In the genomic region with DNA sequence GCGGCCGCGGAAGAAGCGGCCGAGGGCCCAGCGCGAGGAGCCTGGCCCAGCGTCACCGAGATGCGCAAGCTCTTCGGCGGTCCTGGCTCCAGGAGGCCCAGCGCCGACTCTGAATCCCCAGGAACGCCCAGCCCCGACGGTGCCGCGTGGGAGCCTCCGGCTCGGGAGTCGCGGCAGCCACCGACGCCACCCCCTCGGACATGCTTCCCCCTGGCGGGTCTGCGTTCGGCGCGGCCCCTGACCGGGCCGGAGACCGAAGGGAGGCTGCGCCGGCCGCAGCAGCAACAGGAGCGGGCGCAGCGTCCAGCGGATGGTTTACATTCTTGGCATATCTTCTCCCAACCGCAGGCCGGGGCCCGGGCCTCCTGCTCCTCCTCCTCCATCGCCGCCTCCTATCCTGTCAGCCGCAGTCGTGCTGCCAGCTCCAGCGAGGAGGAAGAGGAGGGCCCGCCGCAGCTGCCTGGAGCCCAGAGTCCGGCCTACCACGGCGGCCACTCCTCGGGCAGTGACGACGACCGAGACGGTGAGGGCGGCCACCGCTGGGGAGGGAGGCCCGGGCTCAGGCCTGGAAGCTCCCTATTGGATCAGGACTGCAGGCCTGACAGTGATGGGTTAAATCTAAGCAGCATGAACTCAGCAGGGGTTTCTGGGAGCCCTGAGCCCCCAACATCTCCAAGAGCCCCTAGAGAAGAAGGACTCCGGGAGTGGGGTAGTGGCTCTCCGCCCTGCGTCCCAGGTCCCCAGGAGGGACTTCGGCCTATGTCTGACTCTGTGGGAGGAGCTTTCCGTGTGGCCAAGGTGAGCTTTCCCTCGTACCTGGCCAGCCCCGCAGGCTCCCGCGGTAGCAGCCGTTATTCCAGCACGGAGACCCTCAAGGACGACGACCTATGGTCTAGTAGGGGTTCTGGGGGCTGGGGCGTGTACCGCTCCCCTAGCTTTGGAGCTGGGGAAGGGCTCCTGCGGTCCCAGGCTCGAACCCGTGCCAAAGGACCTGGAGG, we compare ENCODE assay signal across 8 cellular contexts.
DNase-seq lines count a peak whose midpoint lies in the region; ATAC-seq and TF ChIP-seq lines count a peak whose summit lies in the region.

No MANE protein-coding gene starts in this region.

- H3K4me3 Mint-ChIP-seq in stimulated activated naive CD8-positive, alpha-beta T cell treated with anti-CD3 and anti-CD28 coated beads, Interleukin-15, amount 100 ng/mL, for 72 hours: peak overlapping the region; percentile 29 to 66
- H3K4me3 Mint-ChIP-seq in nephron: peak overlapping the region; percentile 84 to 92 (median 85)

- peaks cover 5% of the 10 kb centered on the region for H3K36me3 Mint-ChIP-seq in nephron (ENCODE audit: low read depth)

- peaks cover 46% of the 10 kb centered on the region for H3K27me3 Mint-ChIP-seq in stimulated activated naive CD8-positive, alpha-beta T cell treated with anti-CD3 and anti-CD28 coated beads, Interleukin-15, amount 100 ng/mL, for 72 hours
- H3K27me3 Mint-ChIP-seq in nephron (ENCODE audit: low read depth): no peaks in the 10 kb centered on the region

- TF ChIP-seq CTCF in nephron (IDR thresholded peaks at IDR 0.05; ENCODE audit: unreplicated experiment in 3 of 3): no peak

- no peak for ATAC-seq in stimulated activated naive CD8-positive, alpha-beta T cell treated with anti-CD3 and anti-CD28 coated beads, Interleukin-15, amount 100 ng/mL, for 72 hours
- ATAC-seq in stimulated activated naive CD8-positive, alpha-beta T cell treated with anti-CD3 and anti-CD28 coated beads, Interleukin-15, Interleukin-2, amounts not matched to agents 100 U/mL and 50 U/mL, for 24 hours: no peak
- ATAC-seq in GM21723 (IDR thresholded peaks at IDR 0.05; ENCODE audit: unreplicated experiment) (no peak), HG03159 (IDR thresholded peaks at IDR 0.05; ENCODE audit: unreplicated experiment) (no peak)

- peaks cover 22% of the 10 kb centered on the region for H3K4me1 Mint-ChIP-seq in stimulated activated naive CD8-positive, alpha-beta T cell treated with anti-CD3 and anti-CD28 coated beads, Interleukin-15, amount 100 ng/mL, for 72 hours
- peaks cover 51% of the 10 kb centered on the region for H3K4me1 Mint-ChIP-seq in nephron

- no peak overlapping the region for H3K27ac Mint-ChIP-seq in stimulated activated naive CD8-positive, alpha-beta T cell treated with anti-CD3 and anti-CD28 coated beads, Interleukin-15, amount 100 ng/mL, for 72 hours
- H3K27ac Mint-ChIP-seq in nephron: peak overlapping the region in 2 of 3 experiments; percentile 72 to 87

- peak in 1 of 2 donors; percentile 19 for DNase-seq in stimulated activated naive CD8-positive, alpha-beta T cell treated with anti-CD3 and anti-CD28 coated beads, Interleukin-15, amount 100 ng/mL, for 72 hours
- DNase-seq in stimulated activated naive CD8-positive, alpha-beta T cell treated with anti-CD3 and anti-CD28 coated beads, Interleukin-15, Interleukin-2, amounts not matched to agents 100 U/mL and 50 U/mL, for 24 hours: no peak
- peak; percentile 69 to 86 for DNase-seq in SW 1271 (lab: John Stamatoyannopoulos, UW)
- peak; percentile 94 for DNase-seq in fibroblast of peridontal ligament (ENCODE audit: extremely low read depth)
- DNase-seq in activated CD8-positive, alpha-beta memory T cell treated with anti-CD3 and anti-CD28 coated beads, Interleukin-2, amount 50 U/mL, for 4 hours: no peak

- H3K9me3 Mint-ChIP-seq in stimulated activated naive CD8-positive, alpha-beta T cell treated with anti-CD3 and anti-CD28 coated beads, Interleukin-15, amount 100 ng/mL, for 72 hours: no peaks in the 10 kb centered on the region
- H3K9me3 Mint-ChIP-seq in nephron: no peaks in the 10 kb centered on the region

Comparison
In these comparisons a context has a peak if more than half of its experiments do, and no peak if none do; other contexts are left out.
1. DNase-seq: peak in SW 1271 (2 of 2) and fibroblast of peridontal ligament (single experiment); none in stimulated activated naive CD8-positive, alpha-beta T cell treated with anti-CD3 and anti-CD28 coated beads, Interleukin-15, Interleukin-2, amounts not matched to agents 100 U/mL and 50 U/mL, for 24 hours (single experiment) and activated CD8-positive, alpha-beta memory T cell treated with anti-CD3 and anti-CD28 coated beads, Interleukin-2, amount 50 U/mL, for 4 hours (single experiment).
2. H3K27ac Mint-ChIP-seq: peak in nephron (2 of 3); none in stimulated activated naive CD8-positive, alpha-beta T cell treated with anti-CD3 and anti-CD28 coated beads, Interleukin-15, amount 100 ng/mL, for 72 hours (0 of 2).